ENCODE assay signal across 17 cellular contexts in the genomic region with DNA sequence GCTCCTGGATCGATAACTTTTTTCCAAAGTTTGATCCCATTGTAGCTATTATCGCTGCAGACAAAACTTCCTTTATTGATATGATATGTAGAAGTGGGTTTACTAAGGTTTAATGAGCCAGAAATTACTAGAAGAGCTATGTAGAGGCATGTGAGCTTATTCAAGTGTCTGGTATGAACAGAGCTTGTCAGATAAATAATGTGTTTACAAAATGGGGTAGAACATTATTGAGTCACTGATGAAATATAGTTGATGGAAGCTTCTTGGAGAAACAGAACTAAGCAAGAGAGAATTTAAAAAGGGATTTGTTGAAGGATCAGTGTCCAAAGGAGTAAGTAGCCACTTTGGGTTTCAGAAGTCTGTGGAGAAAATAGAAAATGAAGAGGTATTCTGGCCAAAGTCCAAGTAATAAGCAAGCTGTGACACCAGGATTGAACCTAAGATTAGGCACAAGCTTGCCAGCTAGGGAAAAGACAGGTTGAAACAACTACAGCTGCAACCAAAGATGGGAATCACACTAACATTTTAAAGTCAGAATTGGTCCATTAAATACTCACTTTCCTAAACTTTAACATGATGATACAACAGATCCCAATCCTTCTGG.
DNase-seq lines count a peak whose midpoint lies in the region; ATAC-seq, FAIRE-seq and TF ChIP-seq lines count a peak whose summit lies in the region.
"Had no signal": no experiment of that assay in that cellular context is flagged by ENCODE, and none has a peak within 500 bp of the region (broad histone marks: within the 10 kb centered on the region; RNA-seq: fewer than 3 reads in every experiment).

No MANE protein-coding gene starts in this region.

- H3K9me3 ChIP-seq in cardiac muscle cell (ENCODE audit: low read depth) (no peaks in the 10 kb centered on the region), heart left ventricle (no peaks in the 10 kb centered on the region), astrocyte (ENCODE audit: insufficient read depth, low read depth, low read length) (no peaks in the 10 kb centered on the region), neural progenitor cell (ENCODE audit: low read depth) (no peaks in the 10 kb centered on the region)
- H3K9me3 ChIP-seq: Caco-2, tibial nerve had no signal

- H2AFZ ChIP-seq in astrocyte (ENCODE audit: low read depth, low read length) = no peak overlapping the region
- H2AFZ ChIP-seq in neural progenitor cell (replicated peaks) = no peak overlapping the region

- H3F3A ChIP-seq in neural progenitor cell (ENCODE audit: low read depth) = peaks cover 8% of the 10 kb centered on the region

- H3K27ac Mint-ChIP-seq in astrocyte (ENCODE audit: unreplicated experiment) (no peak overlapping the region), neural progenitor cell (no peak overlapping the region), mesothelial cell of epicardium (no peak overlapping the region)
- H3K27ac Mint-ChIP-seq: activated naive CD4-positive, alpha-beta T cell treated with anti-CD3 and anti-CD28 coated beads, Interleukin-2, amount 10 ng/mL, durations not matched to agents 7 days and 5 days; IgD-negative memory B cell had no signal

- H3K4me2 ChIP-seq in astrocyte (ENCODE audit: low read length) (peak overlapping the region; percentile 1), neural progenitor cell (peak overlapping the region; percentile 39)

- TF ChIP-seq POLR2A in heart left ventricle (IDR thresholded peaks at IDR 0.05) = no peak

- H3K27ac ChIP-seq in cardiac muscle cell = peak overlapping the region; percentile 19
- H3K27ac ChIP-seq in heart left ventricle = peak overlapping the region in 1 of 12 donors; percentile 38
- H3K27ac ChIP-seq in astrocyte (ENCODE audit: low read depth, low read length) = no peak overlapping the region
- no peak overlapping the region for H3K27ac ChIP-seq in neural progenitor cell
- H3K27ac ChIP-seq: RWPE1 had no signal

- H3K4me3 ChIP-seq in cardiac muscle cell (no peak overlapping the region), heart left ventricle (no peak overlapping the region), astrocyte (ENCODE audit: insufficient read depth, low read depth, low read length) (no peak overlapping the region), neural progenitor cell (no peak overlapping the region)
- H3K4me3 ChIP-seq: tibial nerve had no signal

- FAIRE-seq in astrocyte (lab: Jason Lieb, UNC) = no peak

- intact Hi-C loops in heart left ventricle (cut with DNase I) = no loop called here

- in situ Hi-C loops in GM13976 (cut with MboI; ENCODE audit: low sequenced_read_pairs, unreplicated experiment) = no loop called here

- H3K4me1 ChIP-seq in cardiac muscle cell (ENCODE audit: low read depth) (peaks cover 26% of the 10 kb centered on the region), heart left ventricle (peaks cover 0 to 50% (median 17%) of the 10 kb centered on the region in 12 donors), astrocyte (ENCODE audit: insufficient read depth, low read length) (peaks cover 19% of the 10 kb centered on the region), neural progenitor cell (peaks cover 56% of the 10 kb centered on the region)

- H3K36me3 Mint-ChIP-seq in astrocyte (ENCODE audit: low read depth, unreplicated experiment) = no peaks in the 10 kb centered on the region
- peaks cover 3% of the 10 kb centered on the region for H3K36me3 Mint-ChIP-seq in neural progenitor cell
- H3K36me3 Mint-ChIP-seq in mesothelial cell of epicardium = peaks cover 5% of the 10 kb centered on the region

- H3K4me1 Mint-ChIP-seq in astrocyte (ENCODE audit: low read depth, unreplicated experiment) = peaks cover 33% of the 10 kb centered on the region
- peaks cover 36% of the 10 kb centered on the region for H3K4me1 Mint-ChIP-seq in neural progenitor cell
- peaks cover 40% of the 10 kb centered on the region for H3K4me1 Mint-ChIP-seq in mesothelial cell of epicardium

- TF ChIP-seq CTCF in cardiac muscle cell (IDR thresholded peaks at IDR 0.05; ENCODE audit: low read depth, low read length) (no peak), heart left ventricle (IDR thresholded peaks at IDR 0.05) (no peak), astrocyte (IDR thresholded peaks at IDR 0.05; ENCODE audit: insufficient read depth, low read depth, low read length) (no peak), neural progenitor cell (IDR thresholded peaks at IDR 0.05) (no peak), GM13976 (IDR thresholded peaks at IDR 0.05; ENCODE audit: borderline replicate concordance, control extremely low read depth, extremely low read depth, insufficient read depth, missing control alignments) (no peak), mesothelial cell of epicardium (IDR thresholded peaks at IDR 0.05; ENCODE audit: unreplicated experiment) (no peak)

- 82 to 93% (median 90%) methylated on average over 2 of the region's 2 CpGs for WGBS in heart left ventricle, 4 donors

- peaks cover 1% of the 10 kb centered on the region for H3K9me3 Mint-ChIP-seq in astrocyte (ENCODE audit: unreplicated experiment)
- H3K9me3 Mint-ChIP-seq in neural progenitor cell = no peaks in the 10 kb centered on the region
- no peaks in the 10 kb centered on the region for H3K9me3 Mint-ChIP-seq in mesothelial cell of epicardium
- H3K9me3 Mint-ChIP-seq: activated naive CD4-positive, alpha-beta T cell treated with anti-CD3 and anti-CD28 coated beads, Interleukin-2, amount 10 ng/mL, durations not matched to agents 7 days and 5 days; IgD-negative memory B cell had no signal

- DNase-seq in cardiac muscle cell (ENCODE audit: low read depth in 1 of 2, low spot score in 1 of 2) = no peak
- DNase-seq in heart left ventricle = no peak
- DNase-seq in astrocyte (ENCODE audit: low read depth) = peak; percentile 63
- no peak for DNase-seq in neural progenitor cell (ENCODE audit: low spot score)
- no peak for DNase-seq in effector CD4-positive, alpha-beta T cell
- DNase-seq in GM13976 (ENCODE audit: low spot score) = no peak
- no peak for DNase-seq in ureter (ENCODE audit: low spot score)
- no peak for DNase-seq in mesothelial cell of epicardium (ENCODE audit: low spot score in 2 of 2, unreplicated experiment in 2 of 2)
- DNase-seq: activated naive CD4-positive, alpha-beta T cell treated with anti-CD3 and anti-CD28 coated beads, Interleukin-2, amount 10 ng/mL, durations not matched to agents 7 days and 5 days; Caco-2; GOT3; NCI-H1092; NCI-H526; posterior cingulate gyrus had no signal

- H3K79me2 ChIP-seq in astrocyte (ENCODE audit: insufficient read depth, low read length) = peaks cover 82% of the 10 kb centered on the region
- H3K79me2 ChIP-seq in neural progenitor cell (ENCODE audit: low read depth) = no peaks in the 10 kb centered on the region

- H3K27me3 Mint-ChIP-seq in astrocyte (ENCODE audit: low read depth, unreplicated experiment) = no peaks in the 10 kb centered on the region
- no peaks in the 10 kb centered on the region for H3K27me3 Mint-ChIP-seq in neural progenitor cell (ENCODE audit: insufficient read depth, low read depth)
- no peaks in the 10 kb centered on the region for H3K27me3 Mint-ChIP-seq in mesothelial cell of epicardium (ENCODE audit: low read depth)
- H3K27me3 Mint-ChIP-seq: activated naive CD4-positive, alpha-beta T cell treated with anti-CD3 and anti-CD28 coated beads, Interleukin-2, amount 10 ng/mL, durations not matched to agents 7 days and 5 days; IgD-negative memory B cell had no signal

- H4K20me1 ChIP-seq in astrocyte (ENCODE audit: insufficient read depth, low read length) = no peaks in the 10 kb centered on the region
- H4K20me1 ChIP-seq in neural progenitor cell (ENCODE audit: low read depth) = no peaks in the 10 kb centered on the region

- no peak overlapping the region for H3K9ac ChIP-seq in astrocyte (ENCODE audit: low read length)
- H3K9ac ChIP-seq in neural progenitor cell = no peak overlapping the region

- H3K27me3 ChIP-seq in cardiac muscle cell = no peaks in the 10 kb centered on the region
- H3K27me3 ChIP-seq in heart left ventricle = no peaks in the 10 kb centered on the region
- H3K27me3 ChIP-seq in astrocyte (ENCODE audit: insufficient read depth, low read length) = no peaks in the 10 kb centered on the region
- no peaks in the 10 kb centered on the region for H3K27me3 ChIP-seq in neural progenitor cell
- H3K27me3 ChIP-seq: tibial nerve had no signal

- H3K4me3 Mint-ChIP-seq in astrocyte (ENCODE audit: unreplicated experiment) (no peak overlapping the region), neural progenitor cell (no peak overlapping the region), mesothelial cell of epicardium (no peak overlapping the region)
- H3K4me3 Mint-ChIP-seq: activated naive CD4-positive, alpha-beta T cell treated with anti-CD3 and anti-CD28 coated beads, Interleukin-2, amount 10 ng/mL, durations not matched to agents 7 days and 5 days; IgD-negative memory B cell had no signal

- no peak for ATAC-seq in heart left ventricle

- no peaks in the 10 kb centered on the region for H3K36me3 ChIP-seq in cardiac muscle cell
- H3K36me3 ChIP-seq in heart left ventricle = no peaks in the 10 kb centered on the region
- H3K36me3 ChIP-seq in astrocyte (ENCODE audit: insufficient read depth, low read length) = no peaks in the 10 kb centered on the region
- H3K36me3 ChIP-seq in neural progenitor cell = no peaks in the 10 kb centered on the region
- H3K36me3 ChIP-seq: tibial nerve had no signal
